1 cellular context compared by ENCODE assay signal in the genomic region with DNA sequence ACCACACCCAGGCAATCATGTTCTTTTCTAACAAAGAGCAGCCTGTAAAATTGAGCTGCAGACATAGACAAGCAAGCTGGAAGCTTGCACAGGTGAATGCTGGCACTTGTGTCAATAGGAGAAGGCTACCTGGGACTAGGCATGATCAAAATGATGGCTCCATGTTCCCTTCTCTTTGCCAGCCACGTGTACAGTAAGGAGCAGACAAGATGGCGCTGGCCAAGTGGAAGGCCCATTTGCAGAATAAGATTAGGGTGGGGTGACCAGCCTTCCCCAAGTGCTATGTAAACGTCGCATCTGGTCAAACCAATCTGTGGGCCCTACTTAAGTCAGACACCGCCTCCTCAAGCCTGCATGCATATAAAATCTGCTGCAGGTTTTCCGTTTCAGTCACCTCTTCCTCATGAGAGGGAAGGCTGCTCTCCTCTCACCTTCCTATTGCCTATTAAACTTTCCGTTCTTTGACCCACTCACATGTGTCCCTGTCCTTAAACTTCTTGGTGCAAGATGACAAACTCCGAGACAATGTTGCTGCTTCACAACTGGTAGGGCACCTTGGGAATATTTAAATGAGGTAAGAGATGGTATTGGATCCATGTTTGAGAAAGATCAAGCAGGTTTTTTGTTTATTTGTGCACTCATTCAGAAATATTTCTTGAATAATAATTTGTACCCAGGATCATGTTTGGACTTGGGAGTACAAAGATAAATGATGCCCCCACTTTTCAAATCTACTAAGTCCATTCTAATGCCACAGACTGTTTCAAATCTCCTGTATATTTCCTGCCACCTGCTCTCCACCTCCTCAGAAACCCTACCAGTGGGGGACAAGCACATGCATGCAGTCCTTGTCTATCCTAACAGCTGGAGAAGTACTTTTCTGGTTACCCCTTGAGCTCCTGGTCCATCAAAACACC.
TF ChIP-seq lines count a peak whose summit lies in the region.

No MANE protein-coding gene starts in this region.

TF ChIP-seq in K562, 482 proteins besides CTCF, POLR2A, EP300 and RAD21 (continued from another document and continues in another):
- TF ChIP-seq, protein P1, sequence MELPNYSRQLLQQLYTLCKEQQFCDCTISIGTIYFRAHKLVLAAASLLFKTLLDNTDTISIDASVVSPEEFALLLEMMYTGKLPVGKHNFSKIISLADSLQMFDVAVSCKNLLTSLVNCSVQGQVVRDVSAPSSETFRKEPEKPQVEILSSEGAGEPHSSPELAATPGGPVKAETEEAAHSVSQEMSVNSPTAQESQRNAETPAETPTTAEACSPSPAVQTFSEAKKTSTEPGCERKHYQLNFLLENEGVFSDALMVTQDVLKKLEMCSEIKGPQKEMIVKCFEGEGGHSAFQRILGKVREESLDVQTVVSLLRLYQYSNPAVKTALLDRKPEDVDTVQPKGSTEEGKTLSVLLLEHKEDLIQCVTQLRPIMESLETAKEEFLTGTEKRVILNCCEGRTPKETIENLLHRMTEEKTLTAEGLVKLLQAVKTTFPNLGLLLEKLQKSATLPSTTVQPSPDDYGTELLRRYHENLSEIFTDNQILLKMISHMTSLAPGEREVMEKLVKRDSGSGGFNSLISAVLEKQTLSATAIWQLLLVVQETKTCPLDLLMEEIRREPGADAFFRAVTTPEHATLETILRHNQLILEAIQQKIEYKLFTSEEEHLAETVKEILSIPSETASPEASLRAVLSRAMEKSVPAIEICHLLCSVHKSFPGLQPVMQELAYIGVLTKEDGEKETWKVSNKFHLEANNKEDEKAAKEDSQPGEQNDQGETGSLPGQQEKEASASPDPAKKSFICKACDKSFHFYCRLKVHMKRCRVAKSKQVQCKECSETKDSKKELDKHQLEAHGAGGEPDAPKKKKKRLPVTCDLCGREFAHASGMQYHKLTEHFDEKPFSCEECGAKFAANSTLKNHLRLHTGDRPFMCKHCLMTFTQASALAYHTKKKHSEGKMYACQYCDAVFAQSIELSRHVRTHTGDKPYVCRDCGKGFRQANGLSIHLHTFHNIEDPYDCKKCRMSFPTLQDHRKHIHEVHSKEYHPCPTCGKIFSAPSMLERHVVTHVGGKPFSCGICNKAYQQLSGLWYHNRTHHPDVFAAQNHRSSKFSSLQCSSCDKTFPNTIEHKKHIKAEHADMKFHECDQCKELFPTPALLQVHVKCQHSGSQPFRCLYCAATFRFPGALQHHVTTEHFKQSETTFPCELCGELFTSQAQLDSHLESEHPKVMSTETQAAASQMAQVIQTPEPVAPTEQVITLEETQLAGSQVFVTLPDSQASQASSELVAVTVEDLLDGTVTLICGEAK (IDR thresholded peaks at IDR 0.05) = no peak
- TF ChIP-seq, protein P1 (CRISPR knock-in tag; IDR thresholded peaks at IDR 0.05) = no peak
- peak; percentile 76; the same call in 1 of the 2 replicates for TF ChIP-seq ZNF41 (CRISPR knock-in tag; conservative IDR thresholded peaks at IDR 0.05)
- TF ChIP-seq KAT8 (IDR thresholded peaks at IDR 0.05; ENCODE audit: low read depth) = peak; percentile 80; the same call in 1 of the 2 replicates
- peak; percentile 14 for TF ChIP-seq ZNF551 (CRISPR knock-in tag; IDR thresholded peaks at IDR 0.05)
- TF ChIP-seq ZNF354B (CRISPR knock-in tag; IDR thresholded peaks at IDR 0.05) = 0 out of 2 replicates have a peak, but pooled peaks have one; percentile 4
- TF ChIP-seq ZNF324 (CRISPR knock-in tag; IDR thresholded peaks at IDR 0.05) = peak; percentile 58; the same call in 1 of the 2 replicates
- peak; percentile 99 for TF ChIP-seq NFRKB (IDR thresholded peaks at IDR 0.05; ENCODE audit: low read depth)
- TF ChIP-seq, protein P2, sequence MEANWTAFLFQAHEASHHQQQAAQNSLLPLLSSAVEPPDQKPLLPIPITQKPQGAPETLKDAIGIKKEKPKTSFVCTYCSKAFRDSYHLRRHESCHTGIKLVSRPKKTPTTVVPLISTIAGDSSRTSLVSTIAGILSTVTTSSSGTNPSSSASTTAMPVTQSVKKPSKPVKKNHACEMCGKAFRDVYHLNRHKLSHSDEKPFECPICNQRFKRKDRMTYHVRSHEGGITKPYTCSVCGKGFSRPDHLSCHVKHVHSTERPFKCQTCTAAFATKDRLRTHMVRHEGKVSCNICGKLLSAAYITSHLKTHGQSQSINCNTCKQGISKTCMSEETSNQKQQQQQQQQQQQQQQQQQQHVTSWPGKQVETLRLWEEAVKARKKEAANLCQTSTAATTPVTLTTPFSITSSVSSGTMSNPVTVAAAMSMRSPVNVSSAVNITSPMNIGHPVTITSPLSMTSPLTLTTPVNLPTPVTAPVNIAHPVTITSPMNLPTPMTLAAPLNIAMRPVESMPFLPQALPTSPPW (CRISPR knock-in tag; IDR thresholded peaks at IDR 0.05) = peak; percentile 66
- TF ChIP-seq KDM5B (IDR thresholded peaks at IDR 0.05; ENCODE audit: insufficient replicate concordance, low read depth, low read length) = peak; percentile 100
- no peak for TF ChIP-seq ARID2 (IDR thresholded peaks at IDR 0.05)
- TF ChIP-seq, protein P3, sequence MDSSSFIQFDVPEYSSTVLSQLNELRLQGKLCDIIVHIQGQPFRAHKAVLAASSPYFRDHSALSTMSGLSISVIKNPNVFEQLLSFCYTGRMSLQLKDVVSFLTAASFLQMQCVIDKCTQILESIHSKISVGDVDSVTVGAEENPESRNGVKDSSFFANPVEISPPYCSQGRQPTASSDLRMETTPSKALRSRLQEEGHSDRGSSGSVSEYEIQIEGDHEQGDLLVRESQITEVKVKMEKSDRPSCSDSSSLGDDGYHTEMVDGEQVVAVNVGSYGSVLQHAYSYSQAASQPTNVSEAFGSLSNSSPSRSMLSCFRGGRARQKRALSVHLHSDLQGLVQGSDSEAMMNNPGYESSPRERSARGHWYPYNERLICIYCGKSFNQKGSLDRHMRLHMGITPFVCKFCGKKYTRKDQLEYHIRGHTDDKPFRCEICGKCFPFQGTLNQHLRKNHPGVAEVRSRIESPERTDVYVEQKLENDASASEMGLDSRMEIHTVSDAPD (CRISPR knock-in tag; IDR thresholded peaks at IDR 0.05) = peak; percentile 38; the same call in 1 of the 2 replicates
- TF ChIP-seq PTBP1 (IDR thresholded peaks at IDR 0.05; ENCODE audit: low read depth, low read length) = peak; percentile 57; the same call in 1 of the 2 replicates
- no peak for TF ChIP-seq SAFB2 (IDR thresholded peaks at IDR 0.05; ENCODE audit: borderline replicate concordance, low read depth, low read length, severe bottlenecking)
- TF ChIP-seq POLR2G (IDR thresholded peaks at IDR 0.05; ENCODE audit: low read depth, low read length) = peak; percentile 75
- TF ChIP-seq ZBTB8A (IDR thresholded peaks at IDR 0.05; ENCODE audit: partially characterized antibody) = no peak
- peak; percentile 34; the same call in 1 of the 2 replicates for TF ChIP-seq HCFC1 (IDR thresholded peaks at IDR 0.05; ENCODE audit: low read depth, low read length)
- TF ChIP-seq CAMTA2 (CRISPR knock-in tag; conservative IDR thresholded peaks at IDR 0.05) = peak; percentile 84; the same call in 1 of the 2 replicates
- TF ChIP-seq TRIM24 (IDR thresholded peaks at IDR 0.05) = 0 out of 4 replicates have a peak, but pooled peaks of 1 of the 2 experiments have one; percentile 17
- no peak for TF ChIP-seq U2AF1 (optimal IDR thresholded peaks at IDR 0.05; ENCODE audit: low read depth, low read length)
- TF ChIP-seq DMBX1 (CRISPR knock-in tag; IDR thresholded peaks at IDR 0.05; ENCODE audit: borderline replicate concordance) = peak; percentile 96
- no peak for TF ChIP-seq MED1 (CRISPR knock-in tag; IDR thresholded peaks at IDR 0.05; ENCODE audit: borderline replicate concordance)
- TF ChIP-seq CC2D1A (IDR thresholded peaks at IDR 0.05) = no peak
- peak; percentile 74 for TF ChIP-seq DDX20 (tag; IDR thresholded peaks at IDR 0.05; ENCODE audit: low read depth)
- TF ChIP-seq HDAC1 (IDR thresholded peaks at IDR 0.05) = peak in 1 of 2 experiments; percentile 60; a peak in 1 of 4 replicates
- peak; percentile 100 for TF ChIP-seq POLR2B (IDR thresholded peaks at IDR 0.05; ENCODE audit: low read depth, partially characterized antibody)
- TF ChIP-seq, protein P4, sequence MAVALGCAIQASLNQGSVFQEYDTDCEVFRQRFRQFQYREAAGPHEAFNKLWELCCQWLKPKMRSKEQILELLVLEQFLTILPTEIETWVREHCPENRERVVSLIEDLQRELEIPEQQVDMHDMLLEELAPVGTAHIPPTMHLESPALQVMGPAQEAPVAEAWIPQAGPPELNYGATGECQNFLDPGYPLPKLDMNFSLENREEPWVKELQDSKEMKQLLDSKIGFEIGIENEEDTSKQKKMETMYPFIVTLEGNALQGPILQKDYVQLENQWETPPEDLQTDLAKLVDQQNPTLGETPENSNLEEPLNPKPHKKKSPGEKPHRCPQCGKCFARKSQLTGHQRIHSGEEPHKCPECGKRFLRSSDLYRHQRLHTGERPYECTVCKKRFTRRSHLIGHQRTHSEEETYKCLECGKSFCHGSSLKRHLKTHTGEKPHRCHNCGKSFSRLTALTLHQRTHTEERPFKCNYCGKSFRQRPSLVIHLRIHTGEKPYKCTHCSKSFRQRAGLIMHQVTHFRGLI (CRISPR knock-in tag; IDR thresholded peaks at IDR 0.05) = peak; percentile 87; the same call in 1 of the 2 replicates
- TF ChIP-seq PYGO2 (tag; IDR thresholded peaks at IDR 0.05) = peak; percentile 35; the same call in 1 of the 2 replicates
- TF ChIP-seq, protein P5, sequence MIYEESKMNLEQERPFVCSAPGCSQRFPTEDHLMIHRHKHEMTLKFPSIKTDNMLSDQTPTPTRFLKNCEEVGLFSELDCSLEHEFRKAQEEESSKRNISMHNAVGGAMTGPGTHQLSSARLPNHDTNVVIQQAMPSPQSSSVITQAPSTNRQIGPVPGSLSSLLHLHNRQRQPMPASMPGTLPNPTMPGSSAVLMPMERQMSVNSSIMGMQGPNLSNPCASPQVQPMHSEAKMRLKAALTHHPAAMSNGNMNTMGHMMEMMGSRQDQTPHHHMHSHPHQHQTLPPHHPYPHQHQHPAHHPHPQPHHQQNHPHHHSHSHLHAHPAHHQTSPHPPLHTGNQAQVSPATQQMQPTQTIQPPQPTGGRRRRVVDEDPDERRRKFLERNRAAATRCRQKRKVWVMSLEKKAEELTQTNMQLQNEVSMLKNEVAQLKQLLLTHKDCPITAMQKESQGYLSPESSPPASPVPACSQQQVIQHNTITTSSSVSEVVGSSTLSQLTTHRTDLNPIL (CRISPR knock-in tag; IDR thresholded peaks at IDR 0.05) = peak; percentile 64
- TF ChIP-seq RBM17 (IDR thresholded peaks at IDR 0.05; ENCODE audit: borderline replicate concordance, low read depth, low read length) = no peak
- 0 out of 4 replicates have a peak, but pooled peaks of 1 of the 2 experiments have one; percentile 19 for TF ChIP-seq KDM4B (IDR thresholded peaks at IDR 0.05; ENCODE audit: borderline replicate concordance in 2 of 2, low read depth in 1 of 2)
- 0 out of 2 replicates have a peak, but pooled peaks have one; percentile 6 for TF ChIP-seq ZNF253 (CRISPR knock-in tag; conservative IDR thresholded peaks at IDR 0.05)
- TF ChIP-seq, protein P6, sequence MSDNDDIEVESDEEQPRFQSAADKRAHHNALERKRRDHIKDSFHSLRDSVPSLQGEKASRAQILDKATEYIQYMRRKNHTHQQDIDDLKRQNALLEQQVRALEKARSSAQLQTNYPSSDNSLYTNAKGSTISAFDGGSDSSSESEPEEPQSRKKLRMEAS (CRISPR knock-in tag; IDR thresholded peaks at IDR 0.05) = peak; percentile 96
- 0 out of 2 replicates have a peak, but pooled peaks have one; percentile 72 for TF ChIP-seq ZNF23 (CRISPR knock-in tag; IDR thresholded peaks at IDR 0.05)
- TF ChIP-seq ZNF696 (CRISPR knock-in tag; conservative IDR thresholded peaks at IDR 0.05) = 0 out of 2 replicates have a peak, but pooled peaks have one; percentile 2
- TF ChIP-seq, protein P7, sequence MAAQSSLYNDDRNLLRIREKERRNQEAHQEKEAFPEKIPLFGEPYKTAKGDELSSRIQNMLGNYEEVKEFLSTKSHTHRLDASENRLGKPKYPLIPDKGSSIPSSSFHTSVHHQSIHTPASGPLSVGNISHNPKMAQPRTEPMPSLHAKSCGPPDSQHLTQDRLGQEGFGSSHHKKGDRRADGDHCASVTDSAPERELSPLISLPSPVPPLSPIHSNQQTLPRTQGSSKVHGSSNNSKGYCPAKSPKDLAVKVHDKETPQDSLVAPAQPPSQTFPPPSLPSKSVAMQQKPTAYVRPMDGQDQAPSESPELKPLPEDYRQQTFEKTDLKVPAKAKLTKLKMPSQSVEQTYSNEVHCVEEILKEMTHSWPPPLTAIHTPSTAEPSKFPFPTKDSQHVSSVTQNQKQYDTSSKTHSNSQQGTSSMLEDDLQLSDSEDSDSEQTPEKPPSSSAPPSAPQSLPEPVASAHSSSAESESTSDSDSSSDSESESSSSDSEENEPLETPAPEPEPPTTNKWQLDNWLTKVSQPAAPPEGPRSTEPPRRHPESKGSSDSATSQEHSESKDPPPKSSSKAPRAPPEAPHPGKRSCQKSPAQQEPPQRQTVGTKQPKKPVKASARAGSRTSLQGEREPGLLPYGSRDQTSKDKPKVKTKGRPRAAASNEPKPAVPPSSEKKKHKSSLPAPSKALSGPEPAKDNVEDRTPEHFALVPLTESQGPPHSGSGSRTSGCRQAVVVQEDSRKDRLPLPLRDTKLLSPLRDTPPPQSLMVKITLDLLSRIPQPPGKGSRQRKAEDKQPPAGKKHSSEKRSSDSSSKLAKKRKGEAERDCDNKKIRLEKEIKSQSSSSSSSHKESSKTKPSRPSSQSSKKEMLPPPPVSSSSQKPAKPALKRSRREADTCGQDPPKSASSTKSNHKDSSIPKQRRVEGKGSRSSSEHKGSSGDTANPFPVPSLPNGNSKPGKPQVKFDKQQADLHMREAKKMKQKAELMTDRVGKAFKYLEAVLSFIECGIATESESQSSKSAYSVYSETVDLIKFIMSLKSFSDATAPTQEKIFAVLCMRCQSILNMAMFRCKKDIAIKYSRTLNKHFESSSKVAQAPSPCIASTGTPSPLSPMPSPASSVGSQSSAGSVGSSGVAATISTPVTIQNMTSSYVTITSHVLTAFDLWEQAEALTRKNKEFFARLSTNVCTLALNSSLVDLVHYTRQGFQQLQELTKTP (IDR thresholded peaks at IDR 0.05; ENCODE audit: low read depth in 1 of 2, partially characterized antibody in 2 of 2) = peak; percentile 32 to 88
- TF ChIP-seq NCOR1 (IDR thresholded peaks at IDR 0.05) = peak; percentile 78
